Comparison of ENCODE assay signal across 13 cellular contexts in the genomic region with DNA sequence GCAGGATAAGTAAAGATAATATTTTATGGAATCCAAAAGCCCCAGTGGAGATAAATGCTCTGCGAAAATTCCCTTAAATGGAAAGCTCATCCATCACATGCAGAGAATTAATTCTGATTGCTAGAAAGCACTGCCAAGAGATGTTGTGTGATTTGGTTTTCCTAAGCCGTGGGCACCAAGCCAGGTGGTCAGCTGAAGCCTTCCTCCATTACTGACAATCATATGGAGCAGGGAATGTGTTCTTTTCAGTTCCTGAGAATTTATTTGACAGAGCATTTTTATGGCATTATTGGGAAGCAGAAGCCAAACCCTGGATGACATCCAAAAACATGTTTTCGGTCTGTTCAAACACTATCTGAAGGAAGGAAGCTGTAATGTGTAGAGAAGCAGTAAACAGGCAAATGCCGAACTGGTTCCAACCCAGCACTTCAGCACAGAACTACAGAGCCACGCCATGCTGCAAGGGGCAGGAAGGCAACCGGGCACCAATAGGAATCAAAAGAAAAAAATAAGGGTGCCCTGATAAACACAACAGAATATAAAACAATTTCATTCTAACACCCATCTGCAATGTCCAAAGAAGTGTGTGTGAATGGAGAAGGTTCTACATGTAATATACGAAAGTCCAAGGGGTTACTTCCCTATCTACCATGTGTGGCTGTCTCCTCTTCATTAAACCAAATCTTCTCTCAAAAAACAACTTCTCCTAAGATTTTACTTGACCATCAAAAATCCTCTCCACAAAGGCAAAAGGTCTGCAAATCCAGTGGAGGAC. TPM values are rescaled to one million over a fixed set of nuclear protein-coding genes. Genes with fewer than 3 reads are reported as not detected.
DNase-seq lines count a peak whose midpoint lies in the region; ATAC-seq and TF ChIP-seq lines count a peak whose summit lies in the region.
"Had no signal": no experiment of that assay in that cellular context is flagged by ENCODE, and none has a peak within 500 bp of the region (broad histone marks: within the 10 kb centered on the region; RNA-seq: fewer than 3 reads in every experiment).

No MANE protein-coding gene starts in this region.

- peaks cover 11 to 16% of the 10 kb centered on the region in 2 donors for H3K36me3 Mint-ChIP-seq in CD14-positive monocyte
- H3K36me3 Mint-ChIP-seq in nephron (ENCODE audit: low read depth) = peaks cover under 1% of the 10 kb centered on the region

- peaks cover 30% of the 10 kb centered on the region for H3K4me1 Mint-ChIP-seq in CD14-positive monocyte
- H3K4me1 Mint-ChIP-seq in nephron = peaks cover 47% of the 10 kb centered on the region

- H3K27me3 Mint-ChIP-seq in CD14-positive monocyte (ENCODE audit: low read depth in 3 of 3) (no peaks in the 10 kb centered on the region), nephron (ENCODE audit: low read depth) (no peaks in the 10 kb centered on the region)
- H3K27me3 Mint-ChIP-seq: activated CD8-positive, alpha-beta T cell treated with anti-CD3 and anti-CD28 coated beads for 36 hours had no signal

- H3K9me3 Mint-ChIP-seq in CD14-positive monocyte (peaks cover 0 to 2% (median 0%) of the 10 kb centered on the region in 7 donors), nephron (no peaks in the 10 kb centered on the region)
- H3K9me3 Mint-ChIP-seq: activated CD8-positive, alpha-beta T cell treated with anti-CD3 and anti-CD28 coated beads for 36 hours had no signal

- intact Hi-C loops in CD14-positive monocyte (cut with micrococcal nuclease) (no loop called here), esophagus muscularis mucosa (cut with DNase I) (no loop called here)

- no peak for TF ChIP-seq EP300 in esophagus muscularis mucosa (IDR thresholded peaks at IDR 0.05)

- DNase-seq in CD14-positive monocyte (ENCODE audit: low spot score) (no peak), NCI-H69 (lab: John Stamatoyannopoulos, UW) (peak; percentile 37), esophagus muscularis mucosa (ENCODE audit: extremely low spot score) (no peak), foreskin keratinocyte (no peak)
- DNase-seq in central memory CD4-positive, alpha-beta T cell = no peak
- DNase-seq: activated CD8-positive, alpha-beta T cell treated with anti-CD3 and anti-CD28 coated beads for 36 hours; Caco-2; retina had no signal

- no peaks in the 10 kb centered on the region for H3K27me3 ChIP-seq in esophagus muscularis mucosa
- no peaks in the 10 kb centered on the region for H3K27me3 ChIP-seq in foreskin keratinocyte
- H3K27me3 ChIP-seq: tibial nerve had no signal

- peak overlapping the region in 2 of 4 donors; percentile 11 to 41 for H3K27ac ChIP-seq in esophagus muscularis mucosa (replicated peaks in 1 of 4)
- H3K27ac ChIP-seq in foreskin keratinocyte = no peak overlapping the region
- H3K27ac ChIP-seq: epithelial cell of prostate had no signal

- H3K4me1 ChIP-seq in esophagus muscularis mucosa (peaks cover 23 to 47% (median 45%) of the 10 kb centered on the region in 4 donors), foreskin keratinocyte (peaks cover 9% of the 10 kb centered on the region)

- ATAC-seq in HG03108 (IDR thresholded peaks at IDR 0.05; ENCODE audit: unreplicated experiment) (no peak), foreskin keratinocyte (no peak), HG02970 (IDR thresholded peaks at IDR 0.05; ENCODE audit: low FRiP score, unreplicated experiment) (no peak)
- ATAC-seq: activated CD8-positive, alpha-beta T cell treated with anti-CD3 and anti-CD28 coated beads for 36 hours had no signal

- peak overlapping the region in 3 of 7 donors; percentile 33 to 48 (median 37) for H3K27ac Mint-ChIP-seq in CD14-positive monocyte
- H3K27ac Mint-ChIP-seq in nephron = peak overlapping the region; percentile 81 to 91 (median 83)
- H3K27ac Mint-ChIP-seq: activated CD8-positive, alpha-beta T cell treated with anti-CD3 and anti-CD28 coated beads for 36 hours had no signal

- peaks cover 0 to 12% (median 2%) of the 10 kb centered on the region in 4 donors for H3K36me3 ChIP-seq in esophagus muscularis mucosa

- H3K9me3 ChIP-seq in esophagus muscularis mucosa = no peaks in the 10 kb centered on the region
- H3K9me3 ChIP-seq: Caco-2, tibial nerve had no signal

- TF ChIP-seq CTCF in CD14-positive monocyte (IDR thresholded peaks at IDR 0.05) (no peak), esophagus muscularis mucosa (IDR thresholded peaks at IDR 0.05) (no peak), nephron (IDR thresholded peaks at IDR 0.05; ENCODE audit: unreplicated experiment in 3 of 3) (no peak), foreskin keratinocyte (conservative IDR thresholded peaks at IDR 0.05) (no peak)

- TF ChIP-seq POLR2A in esophagus muscularis mucosa (IDR thresholded peaks at IDR 0.05; ENCODE audit: low read depth) = no peak

- H3K4me3 Mint-ChIP-seq in CD14-positive monocyte (peak overlapping the region; percentile 44 to 77), nephron (peak overlapping the region in 2 of 3 experiments; percentile 21 to 38)
- H3K4me3 Mint-ChIP-seq: activated CD8-positive, alpha-beta T cell treated with anti-CD3 and anti-CD28 coated beads for 36 hours had no signal

- peak overlapping the region in 3 of 4 donors; percentile 4 to 15 (median 10) for H3K4me3 ChIP-seq in esophagus muscularis mucosa

- WGBS in esophagus muscularis mucosa = 32% methylated on average over 7 of the region's 7 CpGs

RNA-seq across cellular contexts. Expression of gene ARSB, which starts 12.3 kb away (rescaled TPM):
- polyA plus RNA-seq in CD14-positive monocyte = 10 to 100 TPM; 18.1 to 28.7 TPM
- 100 to 1,000 TPM in 1 of 4 donors, 10 to 100 TPM in 3; 58.0 to 103 (median 67.5) TPM for total RNA-seq in esophagus muscularis mucosa
- total RNA-seq in foreskin keratinocyte = 8.3 and 8.4 TPM in 2 replicates
- 2.8 and 3.2 TPM in 2 replicates for polyA plus RNA-seq in foreskin keratinocyte
